Comparison of ENCODE assay signal across 26 cellular contexts in genomic region chr13:49029570-49029969, GRCh38.
"Had no signal": no experiment of that assay in that cellular context is flagged by ENCODE, and none has a peak within 500 bp of the region (broad histone marks: within the 10 kb centered on the region; RNA-seq: fewer than 3 reads in every experiment).

No MANE protein-coding gene starts in this region.

- H3K36me3 ChIP-seq: pancreas, prostate gland, stomach, thyroid gland, upper lobe of left lung, vagina had no signal

- H3K27me3 Mint-ChIP-seq: naive B cell had no signal

- H3K27ac ChIP-seq: left ventricle myocardium inferior, pancreas, prostate gland, skin epidermis, stomach, testis, thyroid gland, transverse colon, upper lobe of left lung, vagina had no signal

- H3K27ac Mint-ChIP-seq: mesothelial cell of epicardium, naive B cell, nephron had no signal

- FAIRE-seq: pancreas had no signal

- H3K27me3 ChIP-seq: pancreas, stomach, testis, thyroid gland, transverse colon, upper lobe of left lung, vagina had no signal

- H3K9me3 ChIP-seq: pancreas, prostate gland, stomach, testis, thyroid gland, transverse colon, upper lobe of left lung, vagina had no signal

- H3K4me1 Mint-ChIP-seq: nephron, neural crest cell had no signal

- ATAC-seq: pancreas, right cardiac atrium, sciatic nerve had no signal

- H3K4me1 ChIP-seq: left ventricle myocardium inferior, pancreas, prostate gland, stomach, testis, thyroid gland, transverse colon, upper lobe of left lung, vagina had no signal

- DNase-seq: islet precursor cell; left ventricle myocardium inferior; naive B cell; nucleus accumbens; pancreas; posterior cingulate gyrus; retina; right cardiac atrium; stimulated activated CD4-positive, alpha-beta T cell treated with anti-CD3 and anti-CD28 coated beads, Interleukin-12 subunit alpha, Interleukin-12 subunit beta, amount 100 ng/mL, for 4 hours; stimulated activated CD4-positive, alpha-beta T cell treated with anti-CD3 and anti-CD28 coated beads, Interleukin-15, amount 100 ng/mL, for 24 hours; stimulated activated CD4-positive, alpha-beta T cell treated with anti-CD3 and anti-CD28 coated beads, Interleukin-2, amount 100 ng/mL, for 24 hours; stimulated activated CD4-positive, alpha-beta T cell treated with anti-CD3 and anti-CD28 coated beads, Interleukin-4, amount 100 ng/mL, for 1 hour; stimulated activated naive CD4-positive, alpha-beta T cell; stomach; testis; thyroid gland; transverse colon; upper lobe of left lung had no signal

- H3K4me3 Mint-ChIP-seq: mesothelial cell of epicardium, naive B cell, nephron, neural crest cell had no signal

- H3K4me3 ChIP-seq: left ventricle myocardium inferior, lung, pancreas, prostate gland, skin epidermis, stomach, testis, thyroid gland, transverse colon, upper lobe of left lung, vagina had no signal
